In genomic region chr14:96893966-96894622, GRCh38 we compare ENCODE assay signal across 17 cellular contexts.
DNase-seq lines count a peak whose midpoint lies in the region; TF ChIP-seq lines count a peak whose summit lies in the region.
"Had no signal": no experiment of that assay in that cellular context is flagged by ENCODE, and none has a peak within 500 bp of the region (broad histone marks: within the 10 kb centered on the region; RNA-seq: fewer than 3 reads in every experiment).

No MANE protein-coding gene starts in this region.

- H4K20me1 ChIP-seq in GM23248 (ENCODE audit: insufficient read depth), result no peaks in the 10 kb centered on the region

- H3K4me3 ChIP-seq in CD4-positive, alpha-beta memory T cell (ENCODE audit: low read length in 2 of 2), result no peak overlapping the region
- H3K4me3 ChIP-seq in NB4 (ENCODE audit: low read depth, low read length) (no peak overlapping the region), endodermal cell (ENCODE audit: low read length) (no peak overlapping the region), GM23248 (no peak overlapping the region)
- H3K4me3 ChIP-seq: K562 had no signal

- no peak overlapping the region for H3K4me3 Mint-ChIP-seq in activated T-cell treated with anti-CD3 and anti-CD28 coated beads, Interleukin-2, amount 50 U/mL, for 24 hours
- H3K4me3 Mint-ChIP-seq in CD4-positive, alpha-beta memory T cell, result no peak overlapping the region
- no peak overlapping the region for H3K4me3 Mint-ChIP-seq in endodermal cell
- H3K4me3 Mint-ChIP-seq: B cell; CD8-positive, alpha-beta T cell had no signal

- H3K4me1 Mint-ChIP-seq in activated T-cell treated with anti-CD3 and anti-CD28 coated beads, Interleukin-2, amount 50 U/mL, for 24 hours (ENCODE audit: low read depth), result peaks cover 19% of the 10 kb centered on the region
- peaks cover 0 to 2% (median 0%) of the 10 kb centered on the region in 4 donors for H3K4me1 Mint-ChIP-seq in CD4-positive, alpha-beta memory T cell
- peaks cover under 1% of the 10 kb centered on the region for H3K4me1 Mint-ChIP-seq in endodermal cell

- H3K9me2 ChIP-seq in GM23248 (ENCODE audit: insufficient read depth), result no peaks in the 10 kb centered on the region

- WGBS in endodermal cell (ENCODE audit: insufficient coverage in 1 of 2, insufficient read length in 1 of 2), 2 experiments, result 85 to 86% methylated on average over 9 to 12 of the region's 12 CpGs
- WGBS in GM23248 (ENCODE audit: low coverage in 1 of 2, low lambda C conversion rate in 2 of 2, missing lambda C conversion rate in 2 of 2), 2 experiments, result 86% methylated on average over 12 of the region's 12 CpGs

- H3K9ac ChIP-seq in endodermal cell (ENCODE audit: extremely low read depth, low read length, poor library complexity, severe bottlenecking) (no peak overlapping the region), GM23248 (no peak overlapping the region)

- no peak for DNase-seq in activated T-cell treated with anti-CD3 and anti-CD28 coated beads, Interleukin-2, amount 50 U/mL, for 24 hours
- DNase-seq in activated T-cell treated with anti-CD3 and anti-CD28 coated beads for 4 hours (no peak), NB4 (ENCODE audit: low read depth) (peak; percentile 16), endodermal cell (no peak), GM23248 (no peak), AML-193 (lab: John Stamatoyannopoulos, UW) (no peak)
- no peak for DNase-seq in CD4-positive, alpha-beta memory T cell
- DNase-seq: CD8-positive, alpha-beta T cell; DMS79; NCI-H1436; NCI-H2029 treated with DMSO at 0.1 percent for 48 hours; NCI-H2171 treated with DMSO at 0.1 percent for 48 hours; NCI-H446 treated with DMSO at 0.1 percent for 48 hours; OCI-M1; SHP77 treated with DMSO at 0.1 percent for 48 hours had no signal

- H3K4me2 ChIP-seq in GM23248 (ENCODE audit: unreplicated experiment), result no peak overlapping the region

- TF ChIP-seq CTCF in NB4 (IDR thresholded peaks at IDR 0.05; ENCODE audit: low read depth, low read length) (no peak), endodermal cell (conservative IDR thresholded peaks at IDR 0.05) (no peak)

- in situ Hi-C loops in GM23248 (cut with MboI), result no loop called here

- H3K36me3 Mint-ChIP-seq in activated T-cell treated with anti-CD3 and anti-CD28 coated beads, Interleukin-2, amount 50 U/mL, for 24 hours (ENCODE audit: low read depth), result peaks cover 20% of the 10 kb centered on the region
- peaks cover 0 to 17% of the 10 kb centered on the region in 2 donors for H3K36me3 Mint-ChIP-seq in CD4-positive, alpha-beta memory T cell
- no peaks in the 10 kb centered on the region for H3K36me3 Mint-ChIP-seq in endodermal cell (ENCODE audit: low read depth)

- H3K9me3 Mint-ChIP-seq in activated T-cell treated with anti-CD3 and anti-CD28 coated beads, Interleukin-2, amount 50 U/mL, for 24 hours, result no peaks in the 10 kb centered on the region
- H3K9me3 Mint-ChIP-seq in CD4-positive, alpha-beta memory T cell, result peaks cover 0 to 2% (median 0%) of the 10 kb centered on the region in 8 donors
- no peaks in the 10 kb centered on the region for H3K9me3 Mint-ChIP-seq in endodermal cell
- H3K9me3 Mint-ChIP-seq: CD8-positive, alpha-beta T cell had no signal

- H3K4me1 ChIP-seq in CD4-positive, alpha-beta memory T cell (ENCODE audit: insufficient read depth, low read length), result no peaks in the 10 kb centered on the region
- H3K4me1 ChIP-seq in endodermal cell (ENCODE audit: control insufficient read depth, insufficient read depth, low read length) (no peaks in the 10 kb centered on the region), GM23248 (ENCODE audit: insufficient read depth) (no peaks in the 10 kb centered on the region)

- no peak for TF ChIP-seq POLR2A in NB4 (IDR thresholded peaks at IDR 0.05; ENCODE audit: extremely low read depth, insufficient read length)

- no peak overlapping the region for H2AFZ ChIP-seq in GM23248

- H3K36me3 ChIP-seq in CD4-positive, alpha-beta memory T cell (ENCODE audit: insufficient read depth, low read length), result no peaks in the 10 kb centered on the region
- H3K36me3 ChIP-seq in endodermal cell (ENCODE audit: control insufficient read depth, insufficient read depth, low read length) (no peaks in the 10 kb centered on the region), GM23248 (ENCODE audit: low read depth) (no peaks in the 10 kb centered on the region)

- H3K27me3 Mint-ChIP-seq in activated T-cell treated with anti-CD3 and anti-CD28 coated beads, Interleukin-2, amount 50 U/mL, for 24 hours, result no peaks in the 10 kb centered on the region
- no peaks in the 10 kb centered on the region for H3K27me3 Mint-ChIP-seq in CD4-positive, alpha-beta memory T cell
- no peaks in the 10 kb centered on the region for H3K27me3 Mint-ChIP-seq in endodermal cell (ENCODE audit: insufficient read depth)
- H3K27me3 Mint-ChIP-seq: B cell had no signal

- no peaks in the 10 kb centered on the region for H3K79me2 ChIP-seq in GM23248 (ENCODE audit: insufficient read depth)

- H3K27ac Mint-ChIP-seq in activated T-cell treated with anti-CD3 and anti-CD28 coated beads, Interleukin-2, amount 50 U/mL, for 24 hours, result peak overlapping the region; percentile 26
- H3K27ac Mint-ChIP-seq in CD4-positive, alpha-beta memory T cell, result peak overlapping the region in 4 of 7 donors; percentile 16 to 81 (median 63)
- H3K27ac Mint-ChIP-seq in endodermal cell, result peak overlapping the region; percentile 31
- H3K27ac Mint-ChIP-seq: B cell; CD8-positive, alpha-beta T cell had no signal

- no peak overlapping the region for H3K27ac ChIP-seq in CD4-positive, alpha-beta memory T cell (ENCODE audit: low read depth, low read length)
- H3K27ac ChIP-seq in endodermal cell (ENCODE audit: low read depth, low read length) (no peak overlapping the region), GM23248 (no peak overlapping the region)

- intact Hi-C loops in CD4-positive, alpha-beta memory T cell (cut with micrococcal nuclease), result no loop called here

- H3K27me3 ChIP-seq in CD4-positive, alpha-beta memory T cell (ENCODE audit: insufficient read depth, low read length), result no peaks in the 10 kb centered on the region
- H3K27me3 ChIP-seq in endodermal cell (ENCODE audit: control insufficient read depth, insufficient read depth, low read length, poor library complexity, severe bottlenecking) (no peaks in the 10 kb centered on the region), GM23248 (replicated peaks; ENCODE audit: insufficient read depth) (no peaks in the 10 kb centered on the region)

- H3F3A ChIP-seq in GM23248 (ENCODE audit: insufficient read depth), result no peaks in the 10 kb centered on the region

- no peaks in the 10 kb centered on the region for H3K9me3 ChIP-seq in CD4-positive, alpha-beta memory T cell (ENCODE audit: control insufficient read depth in 1 of 2, low read length in 2 of 2)
- no peaks in the 10 kb centered on the region for H3K9me3 ChIP-seq in endodermal cell (ENCODE audit: control insufficient read depth, low read length)
- H3K9me3 ChIP-seq in GM23248 (ENCODE audit: low read depth), result no peaks in the 10 kb centered on the region

- CTCF ChIA-PET in CD4-positive, alpha-beta memory T cell (lab: Charles Lee; ENCODE audit: partially characterized antibody), result no interaction called here

- POLR2A ChIA-PET in CD4-positive, alpha-beta memory T cell (lab: Charles Lee; ENCODE audit: partially characterized antibody), result interaction anchor here (0.9 kb wide), 1 partner anchor 31 kb away, joined by 4 read pairs; no protein-coding TSS in a partner anchor
